In genomic region chr14:93112891-93113677, GRCh38 we compare ENCODE assay signal across 8 cellular contexts. TPM values are rescaled to one million over a fixed set of nuclear protein-coding genes. Genes with fewer than 3 reads are reported as not detected.
A peak's percentile ranks its signal among the peaks of the same experiment; 100 is the strongest.
DNase-seq lines count a peak whose midpoint lies in the region; ATAC-seq, FAIRE-seq and TF ChIP-seq lines count a peak whose summit lies in the region.

No MANE protein-coding gene starts in this region.

- peak overlapping the region; percentile 84 for H3K4me3 Mint-ChIP-seq in MCF 10A (ENCODE audit: unreplicated experiment)

- 7 to 15% (median 11%) methylated on average over 15 of the region's 15 CpGs for WGBS in small intestine, 3 donors

- POLR2A ChIA-PET in MCF 10A (lab: Yijun Ruan, JAX): interaction anchor here (0.6 to 5.8 kb wide), 20 partner anchors 8 to 1006 kb away, joined by 3 to 117 read pairs (median 5); partner anchors contain the start of genes GOLGA5, GON7, LYSET and MOAP1

- ATAC-seq in GM18517 (IDR thresholded peaks at IDR 0.05; ENCODE audit: unreplicated experiment) (peak; percentile 32), GM18511 (IDR thresholded peaks at IDR 0.05; ENCODE audit: unreplicated experiment) (no peak)

- peak; percentile 66 for TF ChIP-seq CTCF in MCF 10A (IDR thresholded peaks at IDR 0.05; ENCODE audit: unreplicated experiment)

- DNase-seq in NCI-H1930 (lab: John Stamatoyannopoulos, UW) (peak; percentile 17 to 43), UCSD-AML1 (lab: John Stamatoyannopoulos, UW; ENCODE audit: unreplicated experiment) (peak; percentile 75), MCF 10A (ENCODE audit: unreplicated experiment) (peak; percentile 87), iPS-NIHi11 (ENCODE audit: low spot score) (peak; percentile 74), small intestine (peak; percentile 87)

- peaks cover 4 to 6% of the 10 kb centered on the region in 2 donors for H3K4me1 ChIP-seq in small intestine (ENCODE audit: control insufficient read depth in 2 of 2, insufficient read depth in 1 of 2, low read depth in 1 of 2, low read length in 1 of 2)

- H3K36me3 Mint-ChIP-seq in MCF 10A (ENCODE audit: insufficient read depth, unreplicated experiment): peaks cover 12% of the 10 kb centered on the region

- no peaks in the 10 kb centered on the region for H3K27me3 ChIP-seq in small intestine (ENCODE audit: control insufficient read depth in 2 of 2, insufficient read depth in 2 of 2, low read length in 2 of 2)

- no peaks in the 10 kb centered on the region for H3K36me3 ChIP-seq in small intestine (ENCODE audit: control insufficient read depth in 2 of 2, insufficient read depth in 2 of 2, low read length in 2 of 2)

- CTCF ChIA-PET in MCF 10A (lab: Yijun Ruan, JAX): interaction anchor here (0.6 to 13.0 kb wide), 69 partner anchors 8 to 600 kb away, joined by 3 to 336 read pairs (median 4); partner anchors contain the start of genes LYSET, MOAP1 and UBR7

- H3K27ac ChIP-seq in small intestine (ENCODE audit: low read depth in 1 of 2, low read length in 1 of 2): peak overlapping the region; percentile 69 to 90

- H3K4me3 ChIP-seq in small intestine (ENCODE audit: low read depth in 1 of 2, low read length in 2 of 2): peak overlapping the region in 1 of 2 donors; percentile 82

- intact Hi-C loops in MCF 10A (cut with micrococcal nuclease): loop anchor here (1.0 to 5.0 kb wide), 9 partner anchors 26 to 506 kb away; no protein-coding TSS in a partner anchor

- H3K9me3 Mint-ChIP-seq in MCF 10A (ENCODE audit: unreplicated experiment): no peaks in the 10 kb centered on the region

- no peaks in the 10 kb centered on the region for H3K9me3 ChIP-seq in small intestine (ENCODE audit: control insufficient read depth, low read depth)

- peaks cover 19% of the 10 kb centered on the region for H3K4me1 Mint-ChIP-seq in MCF 10A (ENCODE audit: insufficient read depth, unreplicated experiment)

- FAIRE-seq in A204.1 (lab: Jason Lieb, UNC): peak; percentile 72
- no peak for FAIRE-seq in small intestine (lab: Jason Lieb, UNC)

- H3K27ac Mint-ChIP-seq in MCF 10A (ENCODE audit: low read depth, unreplicated experiment): peak overlapping the region; percentile 68

- no peaks in the 10 kb centered on the region for H3K27me3 Mint-ChIP-seq in MCF 10A (ENCODE audit: insufficient read depth, unreplicated experiment)

- BruUV-seq in MCF 10A (replicated peaks; lab: Mats Ljungman, UMichigan): TSS peak; percentile 24

RNA-seq across cellular contexts. Expression of gene ITPK1, which starts 2.6 kb away (rescaled TPM):
- total RNA-seq in MCF 10A (2022): 84.7 and 133 TPM in 2 replicates
- polyA plus RNA-seq in small intestine: 100 to 1,000 TPM in 2 of 3 donors, 10 to 100 TPM in 1; 98.8 to 153 (median 124) TPM

Comparison
In these comparisons a context has a peak if more than half of its experiments do, and no peak if none do; other contexts are left out.
1. DNase-seq: peak in every context shown above with its lines; median percentile 87 in MCF 10A; 87 in small intestine; 75 in UCSD-AML1; 74 in iPS-NIHi11; 30 in NCI-H1930.